8 cellular contexts compared by ENCODE assay signal in genomic region chr18:8084160-8084559, GRCh38.
DNase-seq lines count a peak whose midpoint lies in the region; TF ChIP-seq lines count a peak whose summit lies in the region.

No MANE protein-coding gene starts in this region.

- H3K9me3 ChIP-seq in neural cell (ENCODE audit: low read length) = no peaks in the 10 kb centered on the region
- no peaks in the 10 kb centered on the region for H3K9me3 ChIP-seq in CD4-positive, alpha-beta memory T cell (ENCODE audit: control insufficient read depth in 1 of 2, low read length in 2 of 2)

- no peak overlapping the region for H3K4me2 ChIP-seq in neural cell (ENCODE audit: low read length)

- no peaks in the 10 kb centered on the region for H3K36me3 ChIP-seq in neural cell (ENCODE audit: insufficient read depth, low read length)
- no peaks in the 10 kb centered on the region for H3K36me3 ChIP-seq in CD4-positive, alpha-beta memory T cell (ENCODE audit: insufficient read depth, low read length)

- H3F3A ChIP-seq in neural cell (ENCODE audit: insufficient read depth, low read length, poor library complexity, severe bottlenecking) = no peaks in the 10 kb centered on the region

- POLR2A ChIA-PET in CD4-positive, alpha-beta memory T cell (lab: Charles Lee; ENCODE audit: partially characterized antibody) = no interaction called here

- no peaks in the 10 kb centered on the region for H4K20me1 ChIP-seq in neural cell (ENCODE audit: insufficient read depth)

- H3K27me3 Mint-ChIP-seq in CD4-positive, alpha-beta memory T cell = no peaks in the 10 kb centered on the region

- H3K4me1 ChIP-seq in CD4-positive, alpha-beta memory T cell (ENCODE audit: insufficient read depth, low read length) = no peaks in the 10 kb centered on the region

- no peaks in the 10 kb centered on the region for H3K4me1 Mint-ChIP-seq in CD4-positive, alpha-beta memory T cell

- peaks cover 2 to 10% of the 10 kb centered on the region in 2 donors for H3K36me3 Mint-ChIP-seq in CD4-positive, alpha-beta memory T cell

- peaks cover 0 to 1% (median 0%) of the 10 kb centered on the region in 8 donors for H3K9me3 Mint-ChIP-seq in CD4-positive, alpha-beta memory T cell

- CTCF ChIA-PET in CD4-positive, alpha-beta memory T cell (lab: Charles Lee; ENCODE audit: partially characterized antibody) = no interaction called here

- H3K9me2 ChIP-seq in neural cell (ENCODE audit: insufficient read depth, low read length) = no peaks in the 10 kb centered on the region

- H3K79me2 ChIP-seq in neural cell (replicated peaks; ENCODE audit: insufficient read depth, low read length) = no peaks in the 10 kb centered on the region

- DNase-seq in NCI-H2227 (lab: John Stamatoyannopoulos, UW; ENCODE audit: unreplicated experiment) = peak; percentile 4
- no peak for DNase-seq in NCI-H2227 treated with DMSO at 0.1 percent for 48 hours (lab: John Stamatoyannopoulos, UW)
- DNase-seq in NCI-H460 (ENCODE audit: extremely low read depth, low read depth) = peak; percentile 16
- DNase-seq in erythroblast (lab: John Stamatoyannopoulos, UW) = peak; percentile 3 to 11
- DNase-seq in SHP77 treated with DMSO at 0.1 percent for 48 hours (lab: John Stamatoyannopoulos, UW) = no peak
- DNase-seq in CD4-positive, alpha-beta memory T cell = no peak
- no peak for DNase-seq in activated gamma-delta T cell treated with Interleukin-2 at 50 U/mL for 16 hours

- no peak overlapping the region for H3K9ac ChIP-seq in neural cell (ENCODE audit: low read length)

- no peak for TF ChIP-seq EP300 in neural cell (conservative IDR thresholded peaks at IDR 0.05; ENCODE audit: poor library complexity, severe bottlenecking)

- H3K27ac ChIP-seq in neural cell (ENCODE audit: low read length) = no peak overlapping the region
- H3K27ac ChIP-seq in CD4-positive, alpha-beta memory T cell (ENCODE audit: low read depth, low read length) = no peak overlapping the region

- H3K4me3 ChIP-seq in neural cell (ENCODE audit: low read length) = no peak overlapping the region
- no peak overlapping the region for H3K4me3 ChIP-seq in CD4-positive, alpha-beta memory T cell (ENCODE audit: low read length in 2 of 2)

- intact Hi-C loops in CD4-positive, alpha-beta memory T cell (cut with micrococcal nuclease) = no loop called here

- no peak overlapping the region for H3K27ac Mint-ChIP-seq in CD4-positive, alpha-beta memory T cell

- no peak overlapping the region for H3K4me3 Mint-ChIP-seq in CD4-positive, alpha-beta memory T cell

- TF ChIP-seq CTCF in neural cell (IDR thresholded peaks at IDR 0.05; ENCODE audit: poor library complexity, severe bottlenecking) = peak; percentile 61

- no peaks in the 10 kb centered on the region for H3K27me3 ChIP-seq in neural cell (ENCODE audit: insufficient read depth, low read depth, low read length)
- H3K27me3 ChIP-seq in CD4-positive, alpha-beta memory T cell (ENCODE audit: insufficient read depth, low read length) = no peaks in the 10 kb centered on the region

- no peak overlapping the region for H2AFZ ChIP-seq in neural cell (ENCODE audit: low read depth, low read length)

- TF ChIP-seq POLR2A in erythroblast (IDR thresholded peaks at IDR 0.05; ENCODE audit: low read length) = no peak

- TF ChIP-seq RAD21 in neural cell (conservative IDR thresholded peaks at IDR 0.05) = peak; percentile 64

TF ChIP-seq in neural cell, 6 proteins besides CTCF, POLR2A, EP300 and RAD21:
- TF ChIP-seq SMC3 (conservative IDR thresholded peaks at IDR 0.05; ENCODE audit: poor library complexity) (peak; percentile 62), REST (IDR thresholded peaks at IDR 0.05; ENCODE audit: borderline replicate concordance) (no peak)

Comparison
In these comparisons a context has a peak if more than half of its experiments do, and no peak if none do; other contexts are left out.
1. DNase-seq: peak in NCI-H2227 (single experiment), NCI-H460 (single experiment) and erythroblast (2 of 2); none in NCI-H2227 treated with DMSO at 0.1 percent for 48 hours (single experiment), SHP77 treated with DMSO at 0.1 percent for 48 hours (single experiment), CD4-positive, alpha-beta memory T cell (0 of 5) and activated gamma-delta T cell treated with Interleukin-2 at 50 U/mL for 16 hours (single experiment).